11 cellular contexts compared by ENCODE assay signal in the genomic region with DNA sequence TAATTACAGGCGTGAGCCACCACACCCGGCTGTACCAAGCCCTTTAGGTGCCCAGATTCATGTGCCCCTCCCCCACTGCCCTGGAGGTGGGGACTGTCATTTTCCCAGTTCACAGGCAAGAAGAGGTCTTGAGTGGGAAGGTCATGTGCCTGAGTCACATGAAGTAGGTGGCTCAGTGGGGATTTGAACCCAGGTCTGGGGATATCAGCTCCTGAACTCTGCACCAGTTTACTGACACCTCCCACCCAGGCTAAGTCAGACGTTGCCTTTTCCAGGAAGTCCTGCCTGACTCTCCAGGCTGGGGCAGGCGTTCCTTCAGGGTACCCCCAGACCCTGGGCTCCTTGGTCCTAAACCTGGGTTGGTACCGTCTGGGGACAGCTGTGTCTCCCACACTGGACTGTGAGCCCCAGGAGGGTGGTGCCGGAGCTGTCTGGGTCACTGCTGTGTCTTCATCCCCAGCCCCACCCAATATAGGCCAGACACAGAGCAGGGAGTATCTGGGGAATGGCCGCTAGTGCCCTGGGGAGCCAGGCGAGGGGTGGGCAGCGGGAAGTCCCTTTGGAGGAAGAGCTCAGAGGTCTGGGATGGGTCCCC. TPM values are rescaled to one million over a fixed set of nuclear protein-coding genes. Genes with fewer than 3 reads are reported as not detected.
DNase-seq lines count a peak whose midpoint lies in the region; ATAC-seq, FAIRE-seq and TF ChIP-seq lines count a peak whose summit lies in the region.
"Had no signal": no experiment of that assay in that cellular context is flagged by ENCODE, and none has a peak within 500 bp of the region (broad histone marks: within the 10 kb centered on the region; RNA-seq: fewer than 3 reads in every experiment).

No MANE protein-coding gene starts in this region.

- peaks cover 0 to 13% of the 10 kb centered on the region in 2 donors for H3K4me1 ChIP-seq in ascending aorta
- peaks cover 44% of the 10 kb centered on the region for H3K4me1 ChIP-seq in lower lobe of right lung

- intact Hi-C loops in ascending aorta (cut with DNase I), result no loop called here
- intact Hi-C loops in lower lobe of right lung (cut with DNase I), result no loop called here

- H3K36me3 ChIP-seq in ascending aorta (peaks cover 39 to 43% of the 10 kb centered on the region in 2 donors), lower lobe of right lung (peaks cover 40% of the 10 kb centered on the region)

- peak overlapping the region in 1 of 2 donors; percentile 75 for H3K27ac Mint-ChIP-seq in stimulated activated naive CD8-positive, alpha-beta T cell treated with anti-CD3 and anti-CD28 coated beads, Interleukin-15, amount 100 ng/mL, for 72 hours

- TF ChIP-seq POLR2A in H54 (IDR thresholded peaks at IDR 0.05; ENCODE audit: low read depth, low read length), result no peak

- H3K9me3 ChIP-seq in ascending aorta (no peaks in the 10 kb centered on the region), lower lobe of right lung (no peaks in the 10 kb centered on the region)

- TF ChIP-seq CTCF in ascending aorta (IDR thresholded peaks at IDR 0.05), result no peak
- no peak for TF ChIP-seq CTCF in lower lobe of right lung (IDR thresholded peaks at IDR 0.05)

- H3K27me3 ChIP-seq in ascending aorta (no peaks in the 10 kb centered on the region), lower lobe of right lung (ENCODE audit: low read depth) (no peaks in the 10 kb centered on the region)

- H3K4me1 Mint-ChIP-seq in stimulated activated naive CD8-positive, alpha-beta T cell treated with anti-CD3 and anti-CD28 coated beads, Interleukin-15, amount 100 ng/mL, for 72 hours, result peaks cover 55% of the 10 kb centered on the region

- DNase-seq in stimulated activated naive CD8-positive, alpha-beta T cell treated with anti-CD3 and anti-CD28 coated beads, Interleukin-15, Interleukin-2, amounts not matched to agents 100 U/mL and 50 U/mL, for 24 hours, result peak; percentile 47
- DNase-seq in stimulated activated naive CD8-positive, alpha-beta T cell treated with anti-CD3 and anti-CD28 coated beads, Interleukin-15, amount 100 ng/mL, for 72 hours, result no peak
- no peak for DNase-seq in ascending aorta (ENCODE audit: low spot score in 2 of 2)
- peak; percentile 56 for DNase-seq in lower lobe of right lung
- DNase-seq in DMS153 (lab: John Stamatoyannopoulos, UW), result no peak
- DNase-seq in H54 (ENCODE audit: insufficient read length, low spot score), result no peak
- DNase-seq: NCI-H1105 treated with DMSO at 0.1 percent for 48 hours had no signal

- no peaks in the 10 kb centered on the region for H3K9me3 Mint-ChIP-seq in stimulated activated naive CD8-positive, alpha-beta T cell treated with anti-CD3 and anti-CD28 coated beads, Interleukin-15, amount 100 ng/mL, for 72 hours

- FAIRE-seq in H54 (lab: Jason Lieb, UNC), result no peak

- H3K4me3 Mint-ChIP-seq in stimulated activated naive CD8-positive, alpha-beta T cell treated with anti-CD3 and anti-CD28 coated beads, Interleukin-15, amount 100 ng/mL, for 72 hours, result peak overlapping the region in 1 of 2 donors; percentile 50

- ATAC-seq in stimulated activated naive CD8-positive, alpha-beta T cell treated with anti-CD3 and anti-CD28 coated beads, Interleukin-15, Interleukin-2, amounts not matched to agents 100 U/mL and 50 U/mL, for 24 hours, result peak; percentile 24
- no peak for ATAC-seq in stimulated activated naive CD8-positive, alpha-beta T cell treated with anti-CD3 and anti-CD28 coated beads, Interleukin-15, amount 100 ng/mL, for 72 hours
- peak; percentile 48 to 64 for ATAC-seq in lower lobe of right lung
- ATAC-seq in GM18517 (IDR thresholded peaks at IDR 0.05; ENCODE audit: unreplicated experiment), result no peak
- no peak for ATAC-seq in HG03565 (IDR thresholded peaks at IDR 0.05; ENCODE audit: unreplicated experiment)

- H3K27me3 Mint-ChIP-seq in stimulated activated naive CD8-positive, alpha-beta T cell treated with anti-CD3 and anti-CD28 coated beads, Interleukin-15, amount 100 ng/mL, for 72 hours, result no peaks in the 10 kb centered on the region

- H3K4me3 ChIP-seq in ascending aorta (no peak overlapping the region), lower lobe of right lung (peak overlapping the region; percentile 27)
- H3K4me3 ChIP-seq: coronary artery had no signal

- peak overlapping the region; percentile 30 to 52 for H3K27ac ChIP-seq in ascending aorta
- peak overlapping the region; percentile 82 for H3K27ac ChIP-seq in lower lobe of right lung
- H3K27ac ChIP-seq: C4-2B had no signal

RNA-seq across cellular contexts. Expression of gene VASP, which starts 8.6 kb away (rescaled TPM):
- total RNA-seq in ascending aorta (110 TPM), lower lobe of right lung (190 TPM)

RNA-seq across cellular contexts. Expression of gene PPM1N, which starts 17.7 kb away (rescaled TPM):
- total RNA-seq in ascending aorta (2.2 TPM), lower lobe of right lung (1.8 TPM)

RNA-seq across cellular contexts. Expression of gene RTN2, which starts 19.1 kb away (rescaled TPM):
- 37.1 TPM for total RNA-seq in ascending aorta
- total RNA-seq in lower lobe of right lung, result 16.2 TPM

RNA-seq across cellular contexts. Expression of gene FOSB, which starts 48.1 kb away (rescaled TPM):
- total RNA-seq in ascending aorta, result 511 TPM
- total RNA-seq in lower lobe of right lung, result 18.0 TPM

Comparison
In these comparisons a context has a peak if more than half of its experiments do, and no peak if none do; other contexts are left out.
1. ATAC-seq: peak in stimulated activated naive CD8-positive, alpha-beta T cell treated with anti-CD3 and anti-CD28 coated beads, Interleukin-15, Interleukin-2, amounts not matched to agents 100 U/mL and 50 U/mL, for 24 hours (single experiment) and lower lobe of right lung (2 of 2); none in stimulated activated naive CD8-positive, alpha-beta T cell treated with anti-CD3 and anti-CD28 coated beads, Interleukin-15, amount 100 ng/mL, for 72 hours (single experiment), GM18517 (single experiment) and HG03565 (single experiment).
2. DNase-seq: peak in stimulated activated naive CD8-positive, alpha-beta T cell treated with anti-CD3 and anti-CD28 coated beads, Interleukin-15, Interleukin-2, amounts not matched to agents 100 U/mL and 50 U/mL, for 24 hours (single experiment) and lower lobe of right lung (single experiment); none in stimulated activated naive CD8-positive, alpha-beta T cell treated with anti-CD3 and anti-CD28 coated beads, Interleukin-15, amount 100 ng/mL, for 72 hours (0 of 2), ascending aorta (0 of 2), DMS153 (single experiment) and H54 (single experiment).